9 cellular contexts compared by ENCODE assay signal in genomic region chr14:105477659-105478623, GRCh38. TPM values are rescaled to one million over a fixed set of nuclear protein-coding genes. Genes with fewer than 3 reads are reported as not detected.
DNase-seq lines count a peak whose midpoint lies in the region; ATAC-seq and TF ChIP-seq lines count a peak whose summit lies in the region.
"Had no signal": no experiment of that assay in that cellular context is flagged by ENCODE, and none has a peak within 500 bp of the region (broad histone marks: within the 10 kb centered on the region; RNA-seq: fewer than 3 reads in every experiment).

No MANE protein-coding gene starts in this region.

- H3K36me3 Mint-ChIP-seq in CD4-positive, alpha-beta memory T cell, result peaks cover 0 to 13% of the 10 kb centered on the region in 2 donors

- intact Hi-C loops in CD4-positive, alpha-beta memory T cell (cut with micrococcal nuclease), result no loop called here

- no peaks in the 10 kb centered on the region for H3K79me2 ChIP-seq in mesendoderm (ENCODE audit: control insufficient read depth, insufficient read depth, low read length)

- H3K18ac ChIP-seq in mesendoderm (ENCODE audit: low read length), result no peak overlapping the region

- H3K4me2 ChIP-seq in mesendoderm (ENCODE audit: low read length), result no peak overlapping the region

- CTCF ChIA-PET in CD4-positive, alpha-beta memory T cell (lab: Charles Lee; ENCODE audit: partially characterized antibody), result interaction anchor here (1.2 to 3.0 kb wide), 2 partner anchors 9 to 12 kb away, joined by 4 to 24 read pairs; partner anchors contain the start of gene CRIP1

- no peaks in the 10 kb centered on the region for H3K36me3 ChIP-seq in CD4-positive, alpha-beta memory T cell (ENCODE audit: insufficient read depth, low read length)
- H3K36me3 ChIP-seq in mesendoderm (ENCODE audit: control insufficient read depth, insufficient read depth, low read length), result no peaks in the 10 kb centered on the region

- WGBS in mesendoderm (ENCODE audit: extremely low coverage, insufficient coverage, low lambda C conversion rate), result no CpG with 5 or more reads among the region's 76 CpGs

- H3K79me1 ChIP-seq in mesendoderm (ENCODE audit: low read length), result no peaks in the 10 kb centered on the region

- H4K8ac ChIP-seq in mesendoderm (ENCODE audit: low read depth, low read length), result no peak overlapping the region

- peaks cover 21 to 59% (median 40%) of the 10 kb centered on the region in 4 donors for H3K4me1 Mint-ChIP-seq in CD4-positive, alpha-beta memory T cell

- H3K9me3 Mint-ChIP-seq in CD4-positive, alpha-beta memory T cell, result peaks cover 0 to 9% (median 0%) of the 10 kb centered on the region in 8 donors

- no peak overlapping the region for H3K23ac ChIP-seq in mesendoderm (ENCODE audit: low read length)

- H3K9me3 ChIP-seq in CD4-positive, alpha-beta memory T cell (ENCODE audit: control insufficient read depth in 1 of 2, low read length in 2 of 2), result no peaks in the 10 kb centered on the region

- peak overlapping the region in 7 of 8 donors; percentile 41 to 86 (median 63) for H3K4me3 Mint-ChIP-seq in CD4-positive, alpha-beta memory T cell

- H2BK120ac ChIP-seq in mesendoderm (ENCODE audit: low read depth, low read length), result no peak overlapping the region

- peak overlapping the region; percentile 44 for H3K27ac ChIP-seq in CD4-positive, alpha-beta memory T cell (ENCODE audit: low read depth, low read length)
- H3K27ac ChIP-seq in mesendoderm (ENCODE audit: low read depth, low read length), result no peak overlapping the region

- H4K5ac ChIP-seq in mesendoderm (ENCODE audit: low read length), result no peak overlapping the region

- H2BK15ac ChIP-seq in mesendoderm (replicated peaks; ENCODE audit: low read depth), result no peak overlapping the region

- H3K4ac ChIP-seq in mesendoderm (ENCODE audit: low read depth, low read length), result no peak overlapping the region

- no peak overlapping the region for H2AK5ac ChIP-seq in mesendoderm (ENCODE audit: low read length)

- ATAC-seq in HG02852 (IDR thresholded peaks at IDR 0.05; ENCODE audit: unreplicated experiment), result no peak

- TF ChIP-seq POLR2A in NB4 (IDR thresholded peaks at IDR 0.05; ENCODE audit: extremely low read depth, insufficient read length), result no peak

- H3K4me3 ChIP-seq in CD4-positive, alpha-beta memory T cell (ENCODE audit: low read length in 2 of 2), result no peak overlapping the region
- H3K4me3 ChIP-seq in NB4 (ENCODE audit: low read depth, low read length), result no peak overlapping the region
- no peak overlapping the region for H3K4me3 ChIP-seq in mesendoderm (ENCODE audit: low read length)

- POLR2A ChIA-PET in CD4-positive, alpha-beta memory T cell (lab: Charles Lee; ENCODE audit: partially characterized antibody), result interaction anchor here (0.7 to 8.3 kb wide), 4 partner anchors 8 to 81 kb away, joined by 3 to 346 read pairs (median 7); partner anchors contain the start of genes CRIP1 and TEDC1

- H3K9ac ChIP-seq in mesendoderm (ENCODE audit: low read length), result no peak overlapping the region

- peak; percentile 72 to 87 (median 78) for DNase-seq in CD4-positive, alpha-beta memory T cell
- DNase-seq in NB4 (ENCODE audit: low read depth) (peak; percentile 24), mesendoderm (no peak), NCI-H1048 (lab: John Stamatoyannopoulos, UW) (no peak), KG1 (lab: John Stamatoyannopoulos, UW) (no peak), COR-L47 (lab: John Stamatoyannopoulos, UW) (no peak)
- peak; percentile 37 for DNase-seq in activated naive CD4-positive, alpha-beta T cell treated with anti-CD3 and anti-CD28 coated beads, Interleukin-2, amount 50 U/mL, for 16 hours
- DNase-seq: NCI-H1930 had no signal

- H3K56ac ChIP-seq in mesendoderm (ENCODE audit: low read length), result peak overlapping the region; percentile 25

- peak overlapping the region; percentile 67 to 93 (median 87) for H3K27ac Mint-ChIP-seq in CD4-positive, alpha-beta memory T cell

- peaks cover 71% of the 10 kb centered on the region for H3K4me1 ChIP-seq in CD4-positive, alpha-beta memory T cell (ENCODE audit: insufficient read depth, low read length)
- peaks cover 9% of the 10 kb centered on the region for H3K4me1 ChIP-seq in mesendoderm (ENCODE audit: control insufficient read depth, low read depth, low read length)

- H2BK5ac ChIP-seq in mesendoderm (ENCODE audit: low read length), result no peak overlapping the region

- no peaks in the 10 kb centered on the region for H3K27me3 ChIP-seq in CD4-positive, alpha-beta memory T cell (ENCODE audit: insufficient read depth, low read length)
- peaks cover 3% of the 10 kb centered on the region for H3K27me3 ChIP-seq in mesendoderm (ENCODE audit: insufficient read depth, low read length, poor library complexity)

- no peak for TF ChIP-seq CTCF in NB4 (IDR thresholded peaks at IDR 0.05; ENCODE audit: low read depth, low read length)

- H3K27me3 Mint-ChIP-seq in CD4-positive, alpha-beta memory T cell, result no peaks in the 10 kb centered on the region

RNA-seq across cellular contexts. Expression of gene CRIP2, which starts 3.3 kb away (rescaled TPM):
- total RNA-seq in CD4-positive, alpha-beta memory T cell, result 10 to 100 TPM; 12.1 to 13.0 TPM
- 100 to 1,000 TPM in 1 of 2 donors, 10 to 100 TPM in 1; 84.5 to 256 TPM for polyA plus RNA-seq in CD4-positive, alpha-beta memory T cell
- polyA plus RNA-seq in mesendoderm (2013, experiment 1 of 2), result 8.3 TPM
- polyA plus RNA-seq in mesendoderm (2013, experiment 2 of 2), result 7.8 TPM

RNA-seq across cellular contexts. Expression of gene CRIP1, which starts 8.7 kb away (rescaled TPM):
- 100 to 1,000 TPM; 276 to 290 TPM for total RNA-seq in CD4-positive, alpha-beta memory T cell
- 1,000 to 10,000 TPM; 1,440 to 2,028 TPM for polyA plus RNA-seq in CD4-positive, alpha-beta memory T cell
- 8.8 TPM for polyA plus RNA-seq in mesendoderm (2013, experiment 1 of 2)
- polyA plus RNA-seq in mesendoderm (2013, experiment 2 of 2), result 8.3 TPM

RNA-seq across cellular contexts. Expression of gene TEDC1, which starts 13.1 kb away (rescaled TPM):
- total RNA-seq in CD4-positive, alpha-beta memory T cell, result 10 to 100 TPM; 25.4 to 30.2 TPM
- polyA plus RNA-seq in CD4-positive, alpha-beta memory T cell, result 10 to 100 TPM; 10.2 to 10.4 TPM
- polyA plus RNA-seq in mesendoderm (2013, experiment 1 of 2), result 4.5 TPM
- 3.9 TPM for polyA plus RNA-seq in mesendoderm (2013, experiment 2 of 2)

RNA-seq across cellular contexts. Expression of gene TMEM121, which starts 48.4 kb away (rescaled TPM):
- 1 to 10 TPM; 5.4 to 6.3 TPM for total RNA-seq in CD4-positive, alpha-beta memory T cell
- polyA plus RNA-seq in CD4-positive, alpha-beta memory T cell, result 1 to 10 TPM; 6.6 to 9.5 TPM
- 0.06 TPM for polyA plus RNA-seq in mesendoderm (2013, experiment 1 of 2)
- 0.04 TPM for polyA plus RNA-seq in mesendoderm (2013, experiment 2 of 2)

RNA-seq across cellular contexts. Expression of gene MTA1, which starts 58.3 kb away (rescaled TPM):
- total RNA-seq in CD4-positive, alpha-beta memory T cell, result 100 to 1,000 TPM; 122 to 123 TPM
- polyA plus RNA-seq in CD4-positive, alpha-beta memory T cell, result 1 to 10 TPM; 1.5 to 6.0 TPM
- 125 TPM for polyA plus RNA-seq in mesendoderm (2013, experiment 1 of 2)
- 136 TPM for polyA plus RNA-seq in mesendoderm (2013, experiment 2 of 2)

Comparison
In these comparisons a context has a peak if more than half of its experiments do, and no peak if none do; other contexts are left out.
1. DNase-seq: peak in CD4-positive, alpha-beta memory T cell (5 of 5), NB4 (single experiment) and activated naive CD4-positive, alpha-beta T cell treated with anti-CD3 and anti-CD28 coated beads, Interleukin-2, amount 50 U/mL, for 16 hours (single experiment); none in mesendoderm (single experiment), NCI-H1048 (single experiment), KG1 (single experiment) and COR-L47 (single experiment).